8 cellular contexts compared by ENCODE assay signal in the genomic region with DNA sequence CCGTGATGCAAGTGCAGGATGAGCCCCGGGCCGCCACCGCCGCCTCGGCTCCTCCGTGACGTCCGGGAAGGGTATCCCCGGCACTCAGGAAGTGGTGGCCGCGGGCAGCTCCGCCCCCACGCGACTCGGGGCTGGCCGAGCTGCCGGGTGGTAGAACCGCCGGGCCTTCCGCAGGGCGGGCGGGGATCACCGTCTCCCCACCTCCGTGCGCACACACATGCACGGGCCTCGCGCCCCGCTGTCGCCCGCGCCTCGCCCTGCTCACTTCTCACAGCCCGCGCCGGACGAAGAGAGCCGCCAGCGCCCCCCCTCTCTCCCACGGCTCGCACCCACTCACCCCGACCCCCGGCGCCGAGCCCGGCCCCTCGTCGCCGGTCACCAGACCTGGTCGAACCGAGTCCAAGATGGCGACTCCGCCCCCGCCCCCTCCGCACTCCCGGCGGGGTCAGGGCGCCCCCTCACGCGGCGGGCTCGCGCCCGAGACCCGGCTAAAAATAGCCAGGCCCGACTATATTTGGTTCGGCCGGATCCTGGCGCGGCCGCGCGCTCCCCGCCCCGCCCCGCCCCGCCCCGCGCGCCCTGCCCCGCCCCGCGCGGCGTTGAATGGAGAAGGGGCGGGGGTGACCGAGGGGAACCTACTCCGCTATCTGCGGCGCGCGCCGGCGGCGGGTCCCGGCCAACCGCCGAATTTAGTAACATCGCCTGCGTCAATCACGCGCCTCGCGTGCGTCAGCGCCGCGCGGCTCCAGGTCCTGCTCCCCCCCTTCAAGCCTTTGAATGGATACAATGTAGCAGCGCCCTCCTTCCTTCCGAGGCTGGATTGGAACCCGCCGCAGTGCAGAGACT.
DNase-seq lines count a peak whose midpoint lies in the region; TF ChIP-seq lines count a peak whose summit lies in the region.

No MANE protein-coding gene starts in this region.

- H3K27me3 Mint-ChIP-seq in nephron progenitor cell (ENCODE audit: low read depth, poor library complexity), result peaks cover 46% of the 10 kb centered on the region
- H3K27me3 Mint-ChIP-seq in stimulated activated naive CD8-positive, alpha-beta T cell treated with anti-CD3 and anti-CD28 coated beads, Interleukin-15, Interleukin-2, amounts not matched to agents 100 ng/mL and 50 ng/mL, for 24 hours, result peaks cover 3% of the 10 kb centered on the region

- peak overlapping the region; percentile 92 for H3K4me3 Mint-ChIP-seq in nephron progenitor cell
- peak overlapping the region; percentile 100 for H3K4me3 Mint-ChIP-seq in stimulated activated naive CD8-positive, alpha-beta T cell treated with anti-CD3 and anti-CD28 coated beads, Interleukin-15, Interleukin-2, amounts not matched to agents 100 ng/mL and 50 ng/mL, for 24 hours

- H3K27ac Mint-ChIP-seq in nephron progenitor cell, result peak overlapping the region; percentile 81
- H3K27ac Mint-ChIP-seq in stimulated activated naive CD8-positive, alpha-beta T cell treated with anti-CD3 and anti-CD28 coated beads, Interleukin-15, Interleukin-2, amounts not matched to agents 100 ng/mL and 50 ng/mL, for 24 hours, result peak overlapping the region; percentile 99

- DNase-seq in ELF-1 (ENCODE audit: low read depth, low spot score) (peak; percentile 95), GOT3 (lab: John Stamatoyannopoulos, UW) (peak; percentile 76), RPMI8226 (peak; percentile 93), fibroblast of pulmonary artery (ENCODE audit: low read depth) (peak; percentile 96), nephron progenitor cell (peak; percentile 90)
- DNase-seq in activated T-helper 9 cell treated with anti-CD3 and anti-CD28 coated beads, Interleukin-2, amount 50 U/mL, for 16 hours (ENCODE audit: low read depth), result peak; percentile 88

- TF ChIP-seq CTCF in LNCAP (IDR thresholded peaks at IDR 0.05), result 0 out of 2 replicates have a peak, but pooled peaks have one; percentile 10
- TF ChIP-seq CTCF in fibroblast of pulmonary artery (IDR thresholded peaks at IDR 0.05; ENCODE audit: low read length, missing control alignments), result no peak
- TF ChIP-seq CTCF in nephron progenitor cell (IDR thresholded peaks at IDR 0.05), result no peak

- peak overlapping the region; percentile 78 for H3K4me3 ChIP-seq in fibroblast of pulmonary artery (replicated peaks; ENCODE audit: low read depth, low read length)

- H3K36me3 Mint-ChIP-seq in nephron progenitor cell (ENCODE audit: low read depth), result no peaks in the 10 kb centered on the region
- H3K36me3 Mint-ChIP-seq in stimulated activated naive CD8-positive, alpha-beta T cell treated with anti-CD3 and anti-CD28 coated beads, Interleukin-15, Interleukin-2, amounts not matched to agents 100 ng/mL and 50 ng/mL, for 24 hours (ENCODE audit: low read depth), result peaks cover 24% of the 10 kb centered on the region

- no peaks in the 10 kb centered on the region for H3K9me3 Mint-ChIP-seq in nephron progenitor cell
- no peaks in the 10 kb centered on the region for H3K9me3 Mint-ChIP-seq in stimulated activated naive CD8-positive, alpha-beta T cell treated with anti-CD3 and anti-CD28 coated beads, Interleukin-15, Interleukin-2, amounts not matched to agents 100 ng/mL and 50 ng/mL, for 24 hours

- peaks cover 58% of the 10 kb centered on the region for H3K4me1 Mint-ChIP-seq in nephron progenitor cell
- peaks cover 67% of the 10 kb centered on the region for H3K4me1 Mint-ChIP-seq in stimulated activated naive CD8-positive, alpha-beta T cell treated with anti-CD3 and anti-CD28 coated beads, Interleukin-15, Interleukin-2, amounts not matched to agents 100 ng/mL and 50 ng/mL, for 24 hours (ENCODE audit: low read depth)

Comparison
In these comparisons a context has a peak if more than half of its experiments do, and no peak if none do; other contexts are left out.
1. Peak in every context shown above with its lines: DNase-seq and H3K4me3 ChIP-seq.